Comparison of ENCODE assay signal across 1 cellular context in genomic region chr12:12582895-12583303, GRCh38.
A peak's percentile ranks its signal among the peaks of the same experiment; 100 is the strongest.
TF ChIP-seq lines count a peak whose summit lies in the region.

No MANE protein-coding gene starts in this region.

TF ChIP-seq in GM12878, 131 proteins besides CTCF, POLR2A, EP300 and RAD21 (continued from another document and continues in another):
- TF ChIP-seq KAT2A (conservative IDR thresholded peaks at IDR 0.05; ENCODE audit: control insufficient read depth, low read depth, low read length) = no peak
- peak; percentile 34; the same call in 1 of the 2 replicates for TF ChIP-seq ZNF592 (IDR thresholded peaks at IDR 0.05)
- TF ChIP-seq NFXL1 (IDR thresholded peaks at IDR 0.05; ENCODE audit: borderline replicate concordance) = no peak
- TF ChIP-seq EGR1 (IDR thresholded peaks at IDR 0.05; ENCODE audit: borderline replicate concordance in 1 of 2, low read depth in 2 of 2, low read length in 2 of 2) = peak in 1 of 2 experiments; percentile 84; a peak in 2 of 3 replicates
- 0 out of 4 replicates have a peak, but pooled peaks of 1 of the 2 experiments have one; percentile 47 for TF ChIP-seq SRF (IDR thresholded peaks at IDR 0.05; ENCODE audit: low read depth in 2 of 2, low read length in 2 of 2)
- no peak for TF ChIP-seq LARP7 (IDR thresholded peaks at IDR 0.05)
- peak; percentile 100 for TF ChIP-seq ATF2 (IDR thresholded peaks at IDR 0.05; ENCODE audit: low read length)
- TF ChIP-seq REST (IDR thresholded peaks at IDR 0.05; ENCODE audit: low read depth, low read length) = no peak
- TF ChIP-seq CHD2 (IDR thresholded peaks at IDR 0.05; ENCODE audit: borderline replicate concordance, low read depth, low read length) = peak; percentile 87
- TF ChIP-seq JUNB (IDR thresholded peaks at IDR 0.05) = peak; percentile 99
- peak; percentile 82 for TF ChIP-seq CBFB (IDR thresholded peaks at IDR 0.05; ENCODE audit: low read depth)
- TF ChIP-seq PAX5 (IDR thresholded peaks at IDR 0.05; ENCODE audit: borderline replicate concordance, low read depth, low read length) = peak; percentile 96
- TF ChIP-seq ELK1 (IDR thresholded peaks at IDR 0.05; ENCODE audit: low read depth, low read length) = no peak
- no peak for TF ChIP-seq ZBTB4 (CRISPR knock-in tag; IDR thresholded peaks at IDR 0.05)
- peak; percentile 30; the same call in 1 of the 2 replicates for TF ChIP-seq RB1 (IDR thresholded peaks at IDR 0.05; ENCODE audit: borderline replicate concordance)
- peak; percentile 77; the same call in 1 of the 2 replicates for TF ChIP-seq MYB (IDR thresholded peaks at IDR 0.05; ENCODE audit: borderline replicate concordance, low read depth, low read length)
- TF ChIP-seq E2F4 (IDR thresholded peaks at IDR 0.05; ENCODE audit: low read depth, low read length) = no peak
- peak; percentile 98 for TF ChIP-seq MEF2B (IDR thresholded peaks at IDR 0.05; ENCODE audit: partially characterized antibody, poor library complexity, severe bottlenecking)
- peak; percentile 97 for TF ChIP-seq NFIC (IDR thresholded peaks at IDR 0.05; ENCODE audit: low read depth, low read length)
- TF ChIP-seq CREM (IDR thresholded peaks at IDR 0.05; ENCODE audit: low read depth) = peak; percentile 98
- no peak for TF ChIP-seq MXI1 (IDR thresholded peaks at IDR 0.05; ENCODE audit: low read depth, low read length)
- TF ChIP-seq PKNOX1 (IDR thresholded peaks at IDR 0.05) = peak; percentile 90
- no peak for TF ChIP-seq HSF1 (IDR thresholded peaks at IDR 0.05; ENCODE audit: low read depth, low read length)
- TF ChIP-seq ZNF622 (IDR thresholded peaks at IDR 0.05) = no peak
- peak; percentile 100 for TF ChIP-seq POU2F2 (IDR thresholded peaks at IDR 0.05; ENCODE audit: borderline replicate concordance, low read depth, low read length)
- TF ChIP-seq PRDM15 (CRISPR knock-in tag; IDR thresholded peaks at IDR 0.05) = no peak
- peak; percentile 97; the same call in 1 of the 2 replicates for TF ChIP-seq ZBED1 (IDR thresholded peaks at IDR 0.05; ENCODE audit: borderline replicate concordance)
- TF ChIP-seq ZNF24 (IDR thresholded peaks at IDR 0.05) = peak; percentile 95
- no peak for TF ChIP-seq ASH2L (IDR thresholded peaks at IDR 0.05; ENCODE audit: borderline replicate concordance, low read depth)
- peak; percentile 92; the same call in 1 of the 2 replicates for TF ChIP-seq NBN (IDR thresholded peaks at IDR 0.05)
